In genomic region chr6:79538481-79538971, GRCh38 we compare ENCODE assay signal across 8 cellular contexts. TPM values are rescaled to one million over a fixed set of nuclear protein-coding genes. Genes with fewer than 3 reads are reported as not detected.
DNase-seq lines count a peak whose midpoint lies in the region; ATAC-seq and TF ChIP-seq lines count a peak whose summit lies in the region.

No MANE protein-coding gene starts in this region.

- H3K27me3 ChIP-seq in MM.1S (replicated peaks; ENCODE audit: insufficient read depth, low read length): no peaks in the 10 kb centered on the region
- no peaks in the 10 kb centered on the region for H3K27me3 ChIP-seq in colonic mucosa

- CTCF ChIA-PET in AG04449 (lab: Yijun Ruan, JAX): no interaction called here

- H3K4me1 ChIP-seq in MM.1S (ENCODE audit: low read length) (peaks cover 27% of the 10 kb centered on the region), colonic mucosa (no peaks in the 10 kb centered on the region)

- POLR2A ChIA-PET in AG04449 (lab: Yijun Ruan, JAX): no interaction called here

- H3K9ac ChIP-seq in MM.1S (ENCODE audit: low read length) (no peak overlapping the region), colonic mucosa (ENCODE audit: low read depth in 2 of 2, low read length in 2 of 2) (peak overlapping the region in 1 of 2 donors; percentile 82)

- no peaks in the 10 kb centered on the region for H3K9me2 ChIP-seq in MM.1S (replicated peaks; ENCODE audit: insufficient read depth, low read length)

- H3K9me3 ChIP-seq in MM.1S (replicated peaks; ENCODE audit: insufficient read depth, low read length) (no peaks in the 10 kb centered on the region), colonic mucosa (no peaks in the 10 kb centered on the region)

- H3K27ac ChIP-seq in MM.1S (ENCODE audit: low read length): no peak overlapping the region
- no peak overlapping the region for H3K27ac ChIP-seq in colonic mucosa

- H3K79me2 ChIP-seq in MM.1S (ENCODE audit: low read length): no peaks in the 10 kb centered on the region

- H4K20me1 ChIP-seq in MM.1S (ENCODE audit: insufficient read depth, low read length): no peaks in the 10 kb centered on the region

- no peaks in the 10 kb centered on the region for H3K36me3 ChIP-seq in MM.1S (replicated peaks; ENCODE audit: insufficient read depth, low read length)
- no peaks in the 10 kb centered on the region for H3K36me3 ChIP-seq in colonic mucosa

- DNase-seq in AG04449 (ENCODE audit: low read depth, low spot score): no peak
- DNase-seq in MM.1S: no peak
- DNase-seq in colonic mucosa: no peak
- DNase-seq in midbrain (lab: John Stamatoyannopoulos, UW): peak; percentile 38
- DNase-seq in Kasumi-1 (lab: John Stamatoyannopoulos, UW): no peak

- H3K4me3 ChIP-seq in AG04449 (ENCODE audit: low read depth, low read length) (peak overlapping the region; percentile 96), MM.1S (ENCODE audit: low read length) (no peak overlapping the region), colonic mucosa (peak overlapping the region; percentile 68)

- H3F3A ChIP-seq in MM.1S (ENCODE audit: insufficient read depth, low read length): peaks cover 13% of the 10 kb centered on the region

- TF ChIP-seq CTCF in AG04449 (IDR thresholded peaks at IDR 0.05; ENCODE audit: insufficient read depth, low read length, missing control alignments) (no peak), MM.1S (IDR thresholded peaks at IDR 0.05; ENCODE audit: low read length) (no peak), colonic mucosa (IDR thresholded peaks at IDR 0.05) (no peak)

- peak overlapping the region; percentile 42 for H3K4me2 ChIP-seq in MM.1S (ENCODE audit: low read depth, low read length)

- intact Hi-C loops in colonic mucosa (cut with DNase I): no loop called here

- ATAC-seq in GM18505 (IDR thresholded peaks at IDR 0.05; ENCODE audit: unreplicated experiment) (no peak), GM18520 (IDR thresholded peaks at IDR 0.05; ENCODE audit: unreplicated experiment) (no peak), HG03354 (IDR thresholded peaks at IDR 0.05; ENCODE audit: poor library complexity, severe bottlenecking, unreplicated experiment) (no peak)

- no peak overlapping the region for H2AFZ ChIP-seq in MM.1S (ENCODE audit: low read length)

- no peak for TF ChIP-seq POLR2A in GM18505 (IDR thresholded peaks at IDR 0.05; ENCODE audit: borderline replicate concordance, extremely low read depth, insufficient read depth, insufficient read length)

RNA-seq across cellular contexts. Expression of gene LCA5, which starts 1.3 kb away (rescaled TPM):
- total RNA-seq in colonic mucosa: 1 to 10 TPM in 1 of 2 donors, under 1 TPM in 1; 0.74 to 1.1 TPM
